Comparison of ENCODE assay signal across 13 cellular contexts in genomic region chr16:47732122-47732805, GRCh38.
A peak's percentile ranks its signal among the peaks of the same experiment; 100 is the strongest.
DNase-seq lines count a peak whose midpoint lies in the region; ATAC-seq, FAIRE-seq and TF ChIP-seq lines count a peak whose summit lies in the region.
"Had no signal": no experiment of that assay in that cellular context is flagged by ENCODE, and none has a peak within 500 bp of the region (broad histone marks: within the 10 kb centered on the region; RNA-seq: fewer than 3 reads in every experiment).

No MANE protein-coding gene starts in this region.

- no peaks in the 10 kb centered on the region for H3K9me3 Mint-ChIP-seq in activated T-cell treated with anti-CD3 and anti-CD28 coated beads, Interleukin-2, amount 50 U/mL, for 4 hours
- H3K9me3 Mint-ChIP-seq: CD4-positive, alpha-beta T cell had no signal

- H3K4me1 ChIP-seq in Panc1 (ENCODE audit: control insufficient read depth, insufficient read depth, low read length) (no peaks in the 10 kb centered on the region), endothelial cell of umbilical vein (ENCODE audit: control insufficient read depth, extremely low read depth, insufficient read depth, low read length) (peaks cover 10% of the 10 kb centered on the region)
- H3K4me1 ChIP-seq: sigmoid colon had no signal

- in situ Hi-C loops in Panc1 (cut with HindIII; ENCODE audit: low pct_unique_long_range_greater_than_20kb, low sequenced_read_pairs), result no loop called here

- H2AFZ ChIP-seq in endothelial cell of umbilical vein (ENCODE audit: low read depth, low read length), result no peak overlapping the region

- dilution Hi-C loops in endothelial cell of umbilical vein (cut with MboI; ENCODE audit: extremely low pct_ligation_motif_present, low sequenced_read_pairs), result no loop called here

- no TSS peak for BruUV-seq in Panc1 (replicated peaks; lab: Mats Ljungman, UMichigan)
- no TSS peak for BruUV-seq in endothelial cell of umbilical vein (replicated peaks; lab: Mats Ljungman, UMichigan)

- H3K9me1 ChIP-seq in endothelial cell of umbilical vein (replicated peaks; ENCODE audit: control insufficient read depth, extremely low read depth, insufficient read depth, low read length), result no peaks in the 10 kb centered on the region

- no peak for TF ChIP-seq CTCF in Panc1 (IDR thresholded peaks at IDR 0.05)
- no peak for TF ChIP-seq CTCF in endothelial cell of umbilical vein (IDR thresholded peaks at IDR 0.05; ENCODE audit: extremely low read depth in 1 of 2, insufficient read depth in 1 of 2, low read depth in 1 of 2, low read length in 2 of 2)

- ATAC-seq in activated T-cell treated with anti-CD3 and anti-CD28 coated beads, Interleukin-2, amount 50 U/mL, for 4 hours, result peak; percentile 65 to 70
- ATAC-seq in Panc1 (no peak), GM18867 (IDR thresholded peaks at IDR 0.05; ENCODE audit: unreplicated experiment) (no peak)
- ATAC-seq: left colon had no signal

- H3K27me3 ChIP-seq in Panc1 (ENCODE audit: control insufficient read depth, insufficient read depth, low read length) (no peaks in the 10 kb centered on the region), endothelial cell of umbilical vein (ENCODE audit: control insufficient read depth in 2 of 2, insufficient read depth in 2 of 2, low read length in 2 of 2) (no peaks in the 10 kb centered on the region)
- H3K27me3 ChIP-seq: cardiac muscle cell had no signal

- H3K9me3 ChIP-seq in Panc1 (ENCODE audit: control insufficient read depth, insufficient read depth, low read depth, low read length) (no peaks in the 10 kb centered on the region), endothelial cell of umbilical vein (replicated peaks; ENCODE audit: control insufficient read depth, insufficient read depth, low read length) (no peaks in the 10 kb centered on the region)
- H3K9me3 ChIP-seq: sigmoid colon had no signal

- peak; percentile 92 for FAIRE-seq in endothelial cell of umbilical vein (lab: Jason Lieb, UNC)

- POLR2A ChIA-PET in Panc1 (lab: Charles Lee), result no interaction called here
- POLR2A ChIA-PET in endothelial cell of umbilical vein (lab: Charles Lee), result no interaction called here

- DNase-seq in activated T-cell treated with anti-CD3 and anti-CD28 coated beads, Interleukin-2, amount 50 U/mL, for 4 hours, result no peak
- DNase-seq in activated T-cell treated with anti-CD3 and anti-CD28 coated beads, Interleukin-2, amount 50 U/mL, for 48 hours, result no peak
- DNase-seq in Panc1 (ENCODE audit: low read depth, low spot score) (peak; percentile 57), endothelial cell of umbilical vein (ENCODE audit: low read depth, low spot score) (peak; percentile 5), smooth muscle cell of the brain vasculature (ENCODE audit: low read depth, low spot score) (peak; percentile 55), cardiac septum (ENCODE audit: low spot score) (no peak)
- DNase-seq in stimulated activated naive CD4-positive, alpha-beta T cell treated with Interleukin-2 at 50 U/mL for 16 hours (lab: John Stamatoyannopoulos, UW), result no peak
- DNase-seq: CD4-positive, alpha-beta T cell; left colon; NCI-H1417 treated with DMSO at 0.1 percent for 48 hours; sigmoid colon had no signal

- H3K36me3 ChIP-seq in Panc1 (ENCODE audit: control insufficient read depth, insufficient read depth, low read length) (no peaks in the 10 kb centered on the region), endothelial cell of umbilical vein (ENCODE audit: control insufficient read depth in 2 of 2, extremely low read depth in 1 of 2, insufficient read depth in 2 of 2, low read length in 2 of 2) (no peaks in the 10 kb centered on the region)
- H3K36me3 ChIP-seq: cardiac muscle cell, sigmoid colon had no signal

- TF ChIP-seq POLR2A in endothelial cell of umbilical vein (IDR thresholded peaks at IDR 0.05; ENCODE audit: low read depth, low read length), result no peak

- H3K4me3 Mint-ChIP-seq in activated T-cell treated with anti-CD3 and anti-CD28 coated beads, Interleukin-2, amount 50 U/mL, for 4 hours, result no peak overlapping the region
- H3K4me3 Mint-ChIP-seq: CD4-positive, alpha-beta T cell had no signal

- no peaks in the 10 kb centered on the region for H3K36me3 Mint-ChIP-seq in activated T-cell treated with anti-CD3 and anti-CD28 coated beads, Interleukin-2, amount 50 U/mL, for 4 hours (ENCODE audit: insufficient read depth)

- no peaks in the 10 kb centered on the region for H4K20me1 ChIP-seq in endothelial cell of umbilical vein (replicated peaks; ENCODE audit: control insufficient read depth, extremely low read depth, insufficient read depth, low read length)

- peaks cover 4% of the 10 kb centered on the region for H3K27me3 Mint-ChIP-seq in activated T-cell treated with anti-CD3 and anti-CD28 coated beads, Interleukin-2, amount 50 U/mL, for 4 hours (ENCODE audit: low read depth)

- no peak overlapping the region for H3K27ac ChIP-seq in Panc1 (ENCODE audit: low read length)
- no peak overlapping the region for H3K27ac ChIP-seq in endothelial cell of umbilical vein (ENCODE audit: insufficient read depth, low read depth, low read length)
- H3K27ac ChIP-seq: cardiac muscle cell, sigmoid colon had no signal

- CTCF ChIA-PET in Panc1 (lab: Charles Lee) (no interaction called here), endothelial cell of umbilical vein (lab: Charles Lee) (interaction anchor here (1.5 to 1.9 kb wide), 2 partner anchors 10 to 323 kb away, joined by 4 to 5 read pairs; no protein-coding TSS in a partner anchor)

- peaks cover 4% of the 10 kb centered on the region for H3K4me1 Mint-ChIP-seq in activated T-cell treated with anti-CD3 and anti-CD28 coated beads, Interleukin-2, amount 50 U/mL, for 4 hours (ENCODE audit: low read depth)

- no peaks in the 10 kb centered on the region for H3K79me2 ChIP-seq in endothelial cell of umbilical vein (ENCODE audit: control insufficient read depth, insufficient read depth, low read length)

- intact Hi-C loops in Panc1 (cut with micrococcal nuclease; ENCODE audit: unreplicated experiment) (no loop called here), endothelial cell of umbilical vein (cut with micrococcal nuclease) (no loop called here), cardiac septum (cut with DNase I) (no loop called here)

- no peak overlapping the region for H3K9ac ChIP-seq in endothelial cell of umbilical vein (replicated peaks; ENCODE audit: extremely low read depth, insufficient read depth, low read length)

- peak overlapping the region; percentile 61 for H3K4me2 ChIP-seq in endothelial cell of umbilical vein (ENCODE audit: insufficient read depth, low read length)

- no peak overlapping the region for H3K4me3 ChIP-seq in Panc1 (ENCODE audit: low read depth in 2 of 2, low read length in 2 of 2)
- no peak overlapping the region for H3K4me3 ChIP-seq in endothelial cell of umbilical vein (replicated peaks in 1 of 3; ENCODE audit: insufficient read depth in 1 of 3, low read depth in 1 of 3, low read length in 3 of 3)
- H3K4me3 ChIP-seq: cardiac muscle cell, sigmoid colon had no signal

TF ChIP-seq in endothelial cell of umbilical vein, 7 proteins besides CTCF, POLR2A, EP300 and RAD21:
- TF ChIP-seq GATA2 (IDR thresholded peaks at IDR 0.05; ENCODE audit: insufficient read depth, insufficient read length, low read depth, low read length) (peak; percentile 40), MYC (IDR thresholded peaks at IDR 0.05; ENCODE audit: low read depth, low read length) (no peak)

Comparison
In these comparisons a context has a peak if more than half of its experiments do, and no peak if none do; other contexts are left out.
1. ATAC-seq: peak in activated T-cell treated with anti-CD3 and anti-CD28 coated beads, Interleukin-2, amount 50 U/mL, for 4 hours (2 of 2); none in Panc1 (single experiment) and GM18867 (single experiment).
2. DNase-seq: peak in Panc1 (single experiment), endothelial cell of umbilical vein (single experiment) and smooth muscle cell of the brain vasculature (single experiment); none in activated T-cell treated with anti-CD3 and anti-CD28 coated beads, Interleukin-2, amount 50 U/mL, for 4 hours (single experiment), activated T-cell treated with anti-CD3 and anti-CD28 coated beads, Interleukin-2, amount 50 U/mL, for 48 hours (0 of 2), cardiac septum (single experiment) and stimulated activated naive CD4-positive, alpha-beta T cell treated with Interleukin-2 at 50 U/mL for 16 hours (single experiment).